14 cellular contexts compared by ENCODE assay signal in genomic region chr2:203649176-203649814, GRCh38. TPM values are rescaled to one million over a fixed set of nuclear protein-coding genes. Genes with fewer than 3 reads are reported as not detected.
A peak's percentile ranks its signal among the peaks of the same experiment; 100 is the strongest.
DNase-seq lines count a peak whose midpoint lies in the region; ATAC-seq and TF ChIP-seq lines count a peak whose summit lies in the region.
"Had no signal": no experiment of that assay in that cellular context is flagged by ENCODE, and none has a peak within 500 bp of the region (broad histone marks: within the 10 kb centered on the region; RNA-seq: fewer than 3 reads in every experiment).

No MANE protein-coding gene starts in this region.

- ATAC-seq in HCT116 (no peak), GM19455 (IDR thresholded peaks at IDR 0.05; ENCODE audit: unreplicated experiment) (no peak)
- ATAC-seq: activated CD4-positive, alpha-beta T cell treated with anti-CD3 and anti-CD28 coated beads for 36 hours; activated T-cell treated with anti-CD3 and anti-CD28 coated beads, Interleukin-2, amount 50 U/mL, for 4 hours; stimulated activated naive CD8-positive, alpha-beta T cell treated with anti-CD3 and anti-CD28 coated beads, Interleukin-15, amount 100 ng/mL, for 72 hours; T-cell had no signal

- H3K9me3 ChIP-seq in HCT116 (ENCODE audit: control insufficient read depth in 1 of 2, insufficient read depth in 1 of 2, low read depth in 1 of 2, low read length in 2 of 2) (no peaks in the 10 kb centered on the region), liver (ENCODE audit: control insufficient read depth in 4 of 4, low read length in 3 of 4) (no peaks in the 10 kb centered on the region), stomach (no peaks in the 10 kb centered on the region)

- no peak for DNase-seq in HCT116 (ENCODE audit: low read depth, low spot score)
- no peak for DNase-seq in stomach
- DNase-seq in HT-29 (ENCODE audit: low spot score) = no peak
- DNase-seq in central memory CD4-positive, alpha-beta T cell = no peak
- DNase-seq: activated CD4-positive, alpha-beta T cell treated with anti-CD3 and anti-CD28 coated beads for 36 hours; activated T-cell treated with anti-CD3 and anti-CD28 coated beads, Interleukin-2, amount 50 U/mL, for 4 hours; CD4-positive, alpha-beta memory T cell; endodermal cell; stimulated activated naive CD8-positive, alpha-beta T cell treated with anti-CD3 and anti-CD28 coated beads, Interleukin-15, amount 100 ng/mL, for 72 hours; T-cell had no signal

- H2AFZ ChIP-seq in HCT116 (ENCODE audit: low read depth, low read length, poor library complexity, severe bottlenecking) = peak overlapping the region; percentile 90

- intact Hi-C loops in HCT116 (cut with micrococcal nuclease) (no loop called here), stomach (cut with DNase I; ENCODE audit: low total_unique reads) (no loop called here)

- 59% methylated on average over 4 of the region's 4 CpGs for WGBS in liver
- 83 to 91% (median 89%) methylated on average over 4 of the region's 4 CpGs for WGBS in stomach, 5 donors

- H3K27ac ChIP-seq in HCT116 (ENCODE audit: low read depth, low read length) (no peak overlapping the region), VCaP (peak overlapping the region; percentile 82), liver (ENCODE audit: low read depth in 1 of 2, low read length in 2 of 2) (peak overlapping the region; percentile 32 to 57), stomach (peak overlapping the region in 4 of 5 donors; percentile 42 to 63 (median 56))

- no peak overlapping the region for H3K9ac ChIP-seq in HCT116 (ENCODE audit: low read length)
- H3K9ac ChIP-seq in liver (ENCODE audit: low read depth in 1 of 2, low read length in 2 of 2) = no peak overlapping the region

- no peaks in the 10 kb centered on the region for H4K20me1 ChIP-seq in HCT116 (ENCODE audit: insufficient read depth)

- H3K4me2 ChIP-seq in HCT116 (ENCODE audit: low read length) = no peak overlapping the region

- TF ChIP-seq RAD21 in HCT116 (IDR thresholded peaks at IDR 0.05; ENCODE audit: low read depth) (no peak), liver (IDR thresholded peaks at IDR 0.05) (no peak)

- H3K4me3 ChIP-seq in HCT116 (replicated peaks in 1 of 2; ENCODE audit: low read depth in 1 of 2, low read length in 2 of 2) (no peak overlapping the region), liver (ENCODE audit: low read depth in 1 of 3, low read length in 3 of 3) (no peak overlapping the region), stomach (no peak overlapping the region)

- POLR2A ChIA-PET in HCT116 (lab: Charles Lee) = interaction anchor here (0.6 kb wide), 1 partner anchor 73 kb away, joined by 3 read pairs; no protein-coding TSS in a partner anchor

- RAD21 ChIA-PET in HCT116 (lab: Charles Lee; ENCODE audit: low non-redundant PET in 1 of 2, low total read pairs in 2 of 2, uncharacterized antibody in 2 of 2, unreplicated experiment in 2 of 2) = no interaction called here

- TF ChIP-seq POLR2A in HCT116 (IDR thresholded peaks at IDR 0.05; ENCODE audit: borderline replicate concordance, extremely low read depth, insufficient read depth, insufficient read length) = no peak
- TF ChIP-seq POLR2A in stomach (IDR thresholded peaks at IDR 0.05) = no peak

- no peaks in the 10 kb centered on the region for H3K27me3 ChIP-seq in HCT116 (ENCODE audit: insufficient read depth, low read length)
- H3K27me3 ChIP-seq in liver (ENCODE audit: control insufficient read depth in 4 of 4, insufficient read depth in 4 of 4, low read length in 3 of 4) = no peaks in the 10 kb centered on the region
- H3K27me3 ChIP-seq in stomach = no peaks in the 10 kb centered on the region

- H3K9me2 ChIP-seq in HCT116 (ENCODE audit: insufficient read depth) = no peaks in the 10 kb centered on the region

- H3K36me3 ChIP-seq in HCT116 (ENCODE audit: control insufficient read depth in 1 of 2, insufficient read depth in 2 of 2, low read length in 2 of 2) (no peaks in the 10 kb centered on the region), liver (ENCODE audit: control insufficient read depth in 4 of 4, insufficient read depth in 3 of 4, low read depth in 1 of 4, low read length in 3 of 4) (no peaks in the 10 kb centered on the region), stomach (no peaks in the 10 kb centered on the region)

- CTCF ChIA-PET in HCT116 (lab: Charles Lee) = interaction anchor here (0.8 to 0.9 kb wide), 2 partner anchors 115 to 164 kb away, joined by 4 to 5 read pairs; no protein-coding TSS in a partner anchor

- H3K4me1 ChIP-seq in HCT116 (ENCODE audit: control insufficient read depth in 1 of 2, insufficient read depth in 2 of 2, low read length in 2 of 2) = peaks cover 0 to 9% of the 10 kb centered on the region in 2 experiments; a peak in 3 of 4 replicates
- peaks cover 8 to 50% (median 30%) of the 10 kb centered on the region in 4 donors for H3K4me1 ChIP-seq in liver (ENCODE audit: control insufficient read depth in 4 of 4, insufficient read depth in 4 of 4, low read length in 3 of 4)
- H3K4me1 ChIP-seq in stomach = peaks cover 22 to 43% (median 33%) of the 10 kb centered on the region in 4 donors

- TF ChIP-seq CTCF in HCT116 (IDR thresholded peaks at IDR 0.05 in 2 of 3, conservative IDR thresholded peaks at IDR 0.05 in 1 of 3; ENCODE audit: borderline replicate concordance in 1 of 3, insufficient read depth in 1 of 3, low read depth in 2 of 3, low read length in 2 of 3) = no peak
- no peak for TF ChIP-seq CTCF in VCaP (conservative IDR thresholded peaks at IDR 0.05)
- no peak for TF ChIP-seq CTCF in liver (IDR thresholded peaks at IDR 0.05; ENCODE audit: low read depth, low read length, missing input control)
- no peak for TF ChIP-seq CTCF in stomach (IDR thresholded peaks at IDR 0.05)

- no TSS peak for BruUV-seq in HCT116 (replicated peaks; lab: Mats Ljungman, UMichigan)

- no peaks in the 10 kb centered on the region for H3K79me2 ChIP-seq in HCT116 (ENCODE audit: insufficient read depth, low read length)

- TF ChIP-seq EP300 in stomach (IDR thresholded peaks at IDR 0.05) = no peak

TF ChIP-seq in HCT116, 20 proteins besides CTCF, POLR2A, EP300 and RAD21:
- no peak for TF ChIP-seq TCF7L2 (IDR thresholded peaks at IDR 0.05; ENCODE audit: borderline replicate concordance, extremely low read depth, insufficient read depth, insufficient read length)
- no peak for TF ChIP-seq YY1 (IDR thresholded peaks at IDR 0.05; ENCODE audit: extremely low read depth, insufficient replicate concordance, low read depth, low read length)
- no peak for TF ChIP-seq SP1 (IDR thresholded peaks at IDR 0.05; ENCODE audit: low read depth)
- TF ChIP-seq, protein P1, sequence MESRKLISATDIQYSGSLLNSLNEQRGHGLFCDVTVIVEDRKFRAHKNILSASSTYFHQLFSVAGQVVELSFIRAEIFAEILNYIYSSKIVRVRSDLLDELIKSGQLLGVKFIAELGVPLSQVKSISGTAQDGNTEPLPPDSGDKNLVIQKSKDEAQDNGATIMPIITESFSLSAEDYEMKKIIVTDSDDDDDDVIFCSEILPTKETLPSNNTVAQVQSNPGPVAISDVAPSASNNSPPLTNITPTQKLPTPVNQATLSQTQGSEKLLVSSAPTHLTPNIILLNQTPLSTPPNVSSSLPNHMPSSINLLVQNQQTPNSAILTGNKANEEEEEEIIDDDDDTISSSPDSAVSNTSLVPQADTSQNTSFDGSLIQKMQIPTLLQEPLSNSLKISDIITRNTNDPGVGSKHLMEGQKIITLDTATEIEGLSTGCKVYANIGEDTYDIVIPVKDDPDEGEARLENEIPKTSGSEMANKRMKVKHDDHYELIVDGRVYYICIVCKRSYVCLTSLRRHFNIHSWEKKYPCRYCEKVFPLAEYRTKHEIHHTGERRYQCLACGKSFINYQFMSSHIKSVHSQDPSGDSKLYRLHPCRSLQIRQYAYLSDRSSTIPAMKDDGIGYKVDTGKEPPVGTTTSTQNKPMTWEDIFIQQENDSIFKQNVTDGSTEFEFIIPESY (IDR thresholded peaks at IDR 0.05; ENCODE audit: extremely low read depth, insufficient replicate concordance, low read length) = no peak
- no peak for TF ChIP-seq CBX3 (IDR thresholded peaks at IDR 0.05; ENCODE audit: low read depth)
- TF ChIP-seq SRF (IDR thresholded peaks at IDR 0.05; ENCODE audit: low read depth) = no peak
- no peak for TF ChIP-seq ZFX (IDR thresholded peaks at IDR 0.05)
- TF ChIP-seq FOSL1 (IDR thresholded peaks at IDR 0.05; ENCODE audit: low read depth) = no peak
- no peak for TF ChIP-seq EZH2 (IDR thresholded peaks at IDR 0.05)

TF ChIP-seq in liver, 16 proteins besides CTCF, POLR2A, EP300 and RAD21 (continues in another document):
- no peak for TF ChIP-seq EGR1 (IDR thresholded peaks at IDR 0.05; ENCODE audit: low read depth in 2 of 2)
- no peak for TF ChIP-seq HNF4G (IDR thresholded peaks at IDR 0.05)
- TF ChIP-seq SP1 (IDR thresholded peaks at IDR 0.05) = no peak
- TF ChIP-seq NR2F2 (IDR thresholded peaks at IDR 0.05) = no peak
- TF ChIP-seq YY1 (IDR thresholded peaks at IDR 0.05) = no peak
- TF ChIP-seq, protein P2, sequence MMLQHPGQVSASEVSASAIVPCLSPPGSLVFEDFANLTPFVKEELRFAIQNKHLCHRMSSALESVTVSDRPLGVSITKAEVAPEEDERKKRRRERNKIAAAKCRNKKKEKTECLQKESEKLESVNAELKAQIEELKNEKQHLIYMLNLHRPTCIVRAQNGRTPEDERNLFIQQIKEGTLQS (IDR thresholded peaks at IDR 0.05) = no peak

RNA-seq across cellular contexts. Expression of gene CD28, which starts 57.1 kb away (rescaled TPM):
- total RNA-seq in HCT116 (2021; ENCODE audit: unreplicated experiment) (0.37 TPM), liver (under 1 TPM; 0.50 to 0.93 TPM), stomach (1 to 10 TPM in 2 of 5 donors, under 1 TPM in 1, not detected in 2; 0.29 to 4.4 (median 2.9) TPM)
- not detected in 2 replicates for polyA plus RNA-seq in HCT116 (2012)
- polyA plus RNA-seq in liver (under 1 TPM; 0.08 to 0.17 TPM), stomach (under 1 TPM; 0.15 to 0.25 (median 0.23) TPM)
- total RNA-seq in HT-29 (2014; rRNA removed; shearing (Covaris generic)) = not detected in 2 replicates
- total RNA-seq: endodermal cell, progenitor cell of endocrine pancreas had no signal
